In the genomic region with DNA sequence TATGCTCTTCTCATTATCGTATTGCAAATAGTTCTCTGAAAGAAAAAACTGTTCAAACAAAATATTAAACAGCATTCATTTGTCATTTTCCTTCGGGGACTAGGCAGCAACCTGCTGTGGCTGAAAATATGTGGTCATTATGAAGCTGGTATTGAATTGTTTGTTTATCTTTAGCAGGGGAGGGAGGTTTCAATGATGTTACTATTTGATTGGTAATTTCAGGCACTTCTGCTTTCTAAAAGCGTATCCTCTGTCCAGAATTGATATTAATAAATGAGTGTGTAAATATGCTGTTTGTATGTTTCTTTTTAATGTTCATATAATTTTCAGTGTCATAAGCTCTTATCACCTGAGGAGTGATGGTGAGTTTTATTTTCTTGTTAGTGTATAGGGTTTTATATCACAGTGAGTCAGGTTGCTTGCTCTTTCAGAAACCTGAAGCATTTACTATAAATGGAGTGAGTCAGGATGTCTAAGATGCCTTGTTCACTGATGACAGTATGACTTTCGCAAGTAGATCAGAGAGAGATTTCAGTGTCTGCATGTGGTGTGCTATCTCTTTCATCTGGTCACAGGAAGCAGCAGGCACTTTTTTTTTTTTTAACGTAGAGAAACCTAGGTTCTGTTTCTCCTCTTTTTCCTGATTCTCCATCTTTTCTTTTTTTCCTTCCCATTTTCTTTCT, we compare ENCODE assay signal across 11 cellular contexts.
A peak's percentile ranks its signal among the peaks of the same experiment; 100 is the strongest.
DNase-seq lines count a peak whose midpoint lies in the region; ATAC-seq and TF ChIP-seq lines count a peak whose summit lies in the region.
"Had no signal": no experiment of that assay in that cellular context is flagged by ENCODE, and none has a peak within 500 bp of the region (broad histone marks: within the 10 kb centered on the region; RNA-seq: fewer than 3 reads in every experiment).

No MANE protein-coding gene starts in this region.

- CTCF ChIA-PET in mammary epithelial cell (lab: Charles Lee; ENCODE audit: low non-redundant PET), result interaction anchor here (0.7 kb wide), 1 partner anchor 142 kb away, joined by 3 read pairs; no protein-coding TSS in a partner anchor

- intact Hi-C loops in mammary epithelial cell (cut with micrococcal nuclease), result no loop called here
- intact Hi-C loops in gastrocnemius medialis (cut with DNase I; ENCODE audit: low total_unique reads), result loop anchor here (2.0 kb wide), 1 partner anchor 35 kb away; no protein-coding TSS in a partner anchor

- H3K4me2 ChIP-seq in mammary epithelial cell (ENCODE audit: insufficient read depth, low read depth, low read length), result no peak overlapping the region

- TF ChIP-seq POLR2A in gastrocnemius medialis (IDR thresholded peaks at IDR 0.05), result peak in 1 of 2 donors; percentile 14

- no peak overlapping the region for H3K9ac ChIP-seq in mammary epithelial cell (ENCODE audit: insufficient read depth, low read length)

- H3K36me3 Mint-ChIP-seq in immature natural killer cell, result no peaks in the 10 kb centered on the region

- H3K4me3 Mint-ChIP-seq in immature natural killer cell, result no peak overlapping the region

- no peak overlapping the region for H3K4me3 ChIP-seq in mammary epithelial cell (replicated peaks in 1 of 3; ENCODE audit: insufficient read depth in 1 of 3, low read depth in 2 of 3, low read length in 3 of 3)
- peak overlapping the region in 1 of 4 donors; percentile 13 for H3K4me3 ChIP-seq in gastrocnemius medialis
- H3K4me3 ChIP-seq in WERI-Rb-1 (ENCODE audit: low read depth, low read length), result no peak overlapping the region

- H2AFZ ChIP-seq in mammary epithelial cell (ENCODE audit: low read depth, low read length), result no peak overlapping the region

- H3K27ac Mint-ChIP-seq in immature natural killer cell, result no peak overlapping the region

- peak; percentile 46 for DNase-seq in NCI-H187 treated with DMSO at 0.1 percent for 48 hours (lab: John Stamatoyannopoulos, UW)
- DNase-seq in NCI-H187 (lab: John Stamatoyannopoulos, UW), result no peak
- peak; percentile 41 for DNase-seq in NCI-H2029 treated with DMSO at 0.1 percent for 48 hours (lab: John Stamatoyannopoulos, UW)
- DNase-seq in mammary epithelial cell, result peak; percentile 75
- DNase-seq in gastrocnemius medialis, result peak in 1 of 2 donors; percentile 4
- no peak for DNase-seq in 8988T
- no peak for DNase-seq in immature natural killer cell
- no peak for DNase-seq in WERI-Rb-1
- DNase-seq: effector CD8-positive, alpha-beta T cell; KG1; stimulated activated CD4-positive, alpha-beta T cell treated with anti-CD3 and anti-CD28 coated beads, Interleukin-12 subunit alpha, Interleukin-12 subunit beta, amount 100 ng/mL, for 4 hours had no signal

- H3K27ac ChIP-seq in mammary epithelial cell (ENCODE audit: insufficient read depth, low read depth, low read length) (no peak overlapping the region), gastrocnemius medialis (peak overlapping the region; percentile 72 to 91 (median 90)), WERI-Rb-1 (no peak overlapping the region)

- H3K36me3 ChIP-seq in mammary epithelial cell (ENCODE audit: insufficient read depth, low read length) (no peaks in the 10 kb centered on the region), gastrocnemius medialis (no peaks in the 10 kb centered on the region), WERI-Rb-1 (no peaks in the 10 kb centered on the region)

- H3K9me3 ChIP-seq in mammary epithelial cell (replicated peaks; ENCODE audit: insufficient read depth, low read length) (no peaks in the 10 kb centered on the region), gastrocnemius medialis (no peaks in the 10 kb centered on the region), WERI-Rb-1 (ENCODE audit: severe bottlenecking) (no peaks in the 10 kb centered on the region)

- no peaks in the 10 kb centered on the region for H4K20me1 ChIP-seq in mammary epithelial cell (ENCODE audit: insufficient read depth, low read length)

- peak; percentile 95 for ATAC-seq in gastrocnemius medialis

- no peaks in the 10 kb centered on the region for H3K4me1 Mint-ChIP-seq in immature natural killer cell

- no peaks in the 10 kb centered on the region for H3K79me2 ChIP-seq in mammary epithelial cell (ENCODE audit: insufficient read depth, low read length)

- peaks cover 0 to 3% (median 0%) of the 10 kb centered on the region in 3 donors for H3K27me3 Mint-ChIP-seq in immature natural killer cell (ENCODE audit: low read depth in 3 of 3)

- peaks cover 8 to 68% (median 18%) of the 10 kb centered on the region in 6 donors for H3K9me3 Mint-ChIP-seq in immature natural killer cell

- dilution Hi-C loops in mammary epithelial cell (cut with HindIII; ENCODE audit: low sequenced_read_pairs), result no loop called here

- no TSS peak for BruUV-seq in mammary epithelial cell (replicated peaks; lab: Mats Ljungman, UMichigan)

- peaks cover 4% of the 10 kb centered on the region for H3K4me1 ChIP-seq in mammary epithelial cell (ENCODE audit: insufficient read depth, low read length)
- peaks cover 23 to 27% of the 10 kb centered on the region in 2 donors for H3K4me1 ChIP-seq in gastrocnemius medialis

- 45% methylated on average over 4 of the region's 5 CpGs for WGBS in mammary epithelial cell (ENCODE audit: low coverage, missing lambda C conversion rate)

- no peaks in the 10 kb centered on the region for H3K27me3 ChIP-seq in mammary epithelial cell (ENCODE audit: insufficient read depth, low read length)
- H3K27me3 ChIP-seq in gastrocnemius medialis, result no peaks in the 10 kb centered on the region
- H3K27me3 ChIP-seq in WERI-Rb-1 (ENCODE audit: insufficient read depth, low read depth, severe bottlenecking), result no peaks in the 10 kb centered on the region

- TF ChIP-seq CTCF in mammary epithelial cell (conservative IDR thresholded peaks at IDR 0.05 in 1 of 2, IDR thresholded peaks at IDR 0.05 in 1 of 2; ENCODE audit: extremely low read depth in 1 of 2, insufficient read depth in 1 of 2, low read depth in 1 of 2, low read length in 2 of 2), result no peak
- TF ChIP-seq CTCF in gastrocnemius medialis (IDR thresholded peaks at IDR 0.05 in 4 of 5, conservative IDR thresholded peaks at IDR 0.05 in 1 of 5), result no peak
- TF ChIP-seq CTCF in WERI-Rb-1 (IDR thresholded peaks at IDR 0.05; ENCODE audit: low read depth, low read length), result no peak

- in situ Hi-C loops in mammary epithelial cell (cut with MboI; ENCODE audit: low sequenced_read_pairs in 2 of 2), result no loop called here
- in situ Hi-C loops in gastrocnemius medialis (cut with MboI; ENCODE audit: low sequenced_read_pairs in 4 of 4), result no loop called here

Comparison
In these comparisons a context has a peak if more than half of its experiments do, and no peak if none do; other contexts are left out.
1. DNase-seq: peak in NCI-H187 treated with DMSO at 0.1 percent for 48 hours (single experiment), NCI-H2029 treated with DMSO at 0.1 percent for 48 hours (single experiment) and mammary epithelial cell (single experiment); none in NCI-H187 (0 of 2), 8988T (single experiment), immature natural killer cell (0 of 3) and WERI-Rb-1 (single experiment).
2. H3K27ac ChIP-seq: peak in gastrocnemius medialis (4 of 4); none in mammary epithelial cell (single experiment) and WERI-Rb-1 (single experiment).